ENCODE assay signal across 23 cellular contexts in the genomic region with DNA sequence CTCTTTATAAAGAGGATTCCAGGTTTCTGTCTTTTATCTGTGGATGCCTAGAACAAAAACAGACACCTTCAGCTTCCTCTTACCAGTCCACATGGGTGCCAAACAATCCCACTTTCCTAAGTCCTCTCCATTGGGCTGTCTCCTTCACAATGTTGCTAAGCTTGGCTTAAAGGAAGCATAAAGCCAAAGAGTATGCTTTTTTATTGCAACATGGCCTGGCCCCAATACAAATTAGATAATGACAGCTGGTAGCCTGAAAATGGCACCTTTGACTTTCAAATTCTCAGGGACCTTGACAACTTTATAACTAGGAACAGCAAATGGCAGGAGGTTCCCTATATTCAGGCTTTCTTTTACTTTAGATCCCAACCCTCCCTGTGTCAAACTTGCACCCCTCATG.
"Had no signal": no experiment of that assay in that cellular context is flagged by ENCODE, and none has a peak within 500 bp of the region (broad histone marks: within the 10 kb centered on the region; RNA-seq: fewer than 3 reads in every experiment).

No MANE protein-coding gene starts in this region.

- H3K4me3 Mint-ChIP-seq: dendritic cell treated with granulocyte-macrophage colony-stimulating factor and Interleukin-4, amounts not matched to agents 40 ng/mL and 50 ng/mL, for 4 days; endodermal cell; natural killer cell; stimulated activated naive CD8-positive, alpha-beta T cell treated with anti-CD3 and anti-CD28 coated beads, Interleukin-15, amount 100 ng/mL, for 72 hours had no signal

- ATAC-seq: gastroesophageal sphincter; heart left ventricle; left cardiac atrium; natural killer cell; stimulated activated naive CD8-positive, alpha-beta T cell treated with anti-CD3 and anti-CD28 coated beads, Interleukin-15, amount 100 ng/mL, for 72 hours had no signal

- H3K4me3 ChIP-seq: colonic mucosa, esophagus muscularis mucosa, gastroesophageal sphincter, heart left ventricle, hepatocyte, left lung, ovary, skin epidermis, spleen, suprapubic skin, transverse colon had no signal

- H3K4me1 ChIP-seq: colonic mucosa, esophagus muscularis mucosa, foreskin keratinocyte, gastroesophageal sphincter, heart left ventricle, left lung, spleen, transverse colon had no signal

- H3K27me3 ChIP-seq: colonic mucosa, esophagus muscularis mucosa, heart left ventricle, hepatocyte, left lung, ovary, spleen, suprapubic skin, transverse colon had no signal

- DNase-seq: colonic mucosa; effector CD8-positive, alpha-beta T cell; endodermal cell; heart left ventricle; left cardiac atrium; mesendoderm; natural killer cell; occipital lobe; ovary; retina; spleen; stimulated activated CD4-positive, alpha-beta T cell treated with anti-CD3 and anti-CD28 coated beads, Interleukin-2, amount 100 ng/mL, for 48 hours; stimulated activated naive CD4-positive, alpha-beta T cell; stimulated activated naive CD8-positive, alpha-beta T cell treated with anti-CD3 and anti-CD28 coated beads, Interleukin-15, amount 100 ng/mL, for 72 hours; transverse colon had no signal

- H3K27ac Mint-ChIP-seq: dendritic cell treated with granulocyte-macrophage colony-stimulating factor and Interleukin-4, amounts not matched to agents 40 ng/mL and 50 ng/mL, for 4 days; endodermal cell; natural killer cell; stimulated activated naive CD8-positive, alpha-beta T cell treated with anti-CD3 and anti-CD28 coated beads, Interleukin-15, amount 100 ng/mL, for 72 hours had no signal

- H3K9me3 ChIP-seq: colonic mucosa, ovary, transverse colon had no signal

- H3K4me1 Mint-ChIP-seq: endodermal cell, natural killer cell had no signal

- H3K36me3 ChIP-seq: colonic mucosa, esophagus muscularis mucosa, gastroesophageal sphincter, heart left ventricle, left lung, ovary, spleen, suprapubic skin, transverse colon had no signal

- H3K27ac ChIP-seq: colonic mucosa, esophagus muscularis mucosa, foreskin keratinocyte, gastroesophageal sphincter, heart left ventricle, hepatocyte, left lung, ovary, spleen, suprapubic skin, transverse colon had no signal
